Comparison of ENCODE assay signal across 3 cellular contexts in the genomic region with DNA sequence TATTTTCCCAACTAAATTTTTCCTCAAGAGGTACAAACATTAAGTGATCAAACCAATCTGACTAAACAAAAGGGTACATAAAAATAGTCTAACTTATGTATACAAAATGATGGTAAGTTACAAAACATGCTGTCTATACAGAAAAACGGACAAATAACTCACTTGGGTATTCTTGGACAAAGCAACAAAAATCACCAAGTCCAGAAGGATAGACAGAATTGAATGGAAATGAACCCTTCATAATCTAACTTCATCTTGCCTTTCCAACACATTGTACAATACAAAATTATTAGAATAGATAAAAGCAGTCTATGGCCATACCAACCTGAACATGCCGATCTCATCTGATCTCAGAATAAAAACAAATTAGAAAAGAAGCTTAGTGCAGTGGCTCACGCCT. TPM values are rescaled to one million over a fixed set of nuclear protein-coding genes. Genes with fewer than 3 reads are reported as not detected.
DNase-seq lines count a peak whose midpoint lies in the region; ATAC-seq, FAIRE-seq and TF ChIP-seq lines count a peak whose summit lies in the region.
"Not testable (repeated sequence)": the region's sequence is repeated elsewhere in the genome, so short reads cannot be mapped to it uniquely, and the experiment has no call there.

No MANE protein-coding gene starts in this region.

- not testable (repeated sequence) for H3K4me1 ChIP-seq in GM12878 (ENCODE audit: control insufficient read depth, insufficient read depth, low read length)

- H3K9me3 Mint-ChIP-seq in activated CD4-positive, alpha-beta T cell treated with anti-CD3 and anti-CD28 coated beads, Interleukin-2, amount 10 ng/mL, durations not matched to agents 24 days and 14 days = not testable (repeated sequence)

- TF ChIP-seq POLR2A in GM12878 (IDR thresholded peaks at IDR 0.05; ENCODE audit: low read depth, low read length) = not testable (repeated sequence)

- RAD21 ChIA-PET in GM12878 (lab: Charles Lee; ENCODE audit: unreplicated experiment) = not testable (repeated sequence)

- CTCF ChIA-PET in GM12878 (lab: Yijun Ruan, JAX) = not testable (repeated sequence)

- not testable (repeated sequence) for H2AFZ ChIP-seq in GM12878 (ENCODE audit: control insufficient read depth, low read depth, low read length)

- BruUV-seq in GM12878 (replicated peaks; lab: Mats Ljungman, UMichigan) = not testable (repeated sequence)

- in situ Hi-C loops in GM12878 (cut with MboI) = not testable (repeated sequence)

- 45% methylated on average over 3 of the region's 3 CpGs for WGBS in GM12878 (ENCODE audit: insufficient coverage, insufficient replicate concordance, low lambda C conversion rate, missing lambda C conversion rate)

- not testable (repeated sequence) for H3K27ac ChIP-seq in GM12878 (ENCODE audit: control insufficient read depth, insufficient read depth)

- intact Hi-C loops in activated CD4-positive, alpha-beta T cell treated with anti-CD3 and anti-CD28 coated beads, Interleukin-2, amount 10 ng/mL, durations not matched to agents 24 days and 14 days (cut with micrococcal nuclease); GM12878 (cut with micrococcal nuclease; ENCODE audit: unreplicated experiment): not testable (repeated sequence)

- not testable (repeated sequence) for H3K27me3 ChIP-seq in GM12878 (replicated peaks in 1 of 2; ENCODE audit: control insufficient read depth in 2 of 2, insufficient read depth in 2 of 2, low read length in 1 of 2)

- H4K20me1 ChIP-seq in GM12878 (ENCODE audit: control insufficient read depth, insufficient read depth) = not testable (repeated sequence)

- TF ChIP-seq CTCF in GM12878 (IDR thresholded peaks at IDR 0.05 in 2 of 3, conservative IDR thresholded peaks at IDR 0.05 in 1 of 3; ENCODE audit: control insufficient read depth in 2 of 3, extremely low read depth in 1 of 3, insufficient read depth in 1 of 3, low read depth in 3 of 3, low read length in 3 of 3) = not testable (repeated sequence)

- H3K36me3 ChIP-seq in GM12878 (ENCODE audit: control insufficient read depth in 2 of 2, insufficient read depth in 2 of 2, low read length in 1 of 2) = not testable (repeated sequence)

- not testable (repeated sequence) for H3K9me3 ChIP-seq in GM12878 (replicated peaks; ENCODE audit: control insufficient read depth, insufficient read depth, low read length)

- SMC1A ChIA-PET in GM12878 (lab: Charles Lee; ENCODE audit: uncharacterized antibody, unreplicated experiment) = not testable (repeated sequence)

- H3K79me2 ChIP-seq in GM12878 (ENCODE audit: control insufficient read depth, insufficient read depth, low read length) = not testable (repeated sequence)

- POLR2A ChIA-PET in GM12878 (lab: Charles Lee) = not testable (repeated sequence)

- H3K4me1 Mint-ChIP-seq in activated CD4-positive, alpha-beta T cell treated with anti-CD3 and anti-CD28 coated beads, Interleukin-2, amount 10 ng/mL, durations not matched to agents 24 days and 14 days = not testable (repeated sequence)

- H3K27me3 Mint-ChIP-seq in activated CD4-positive, alpha-beta T cell treated with anti-CD3 and anti-CD28 coated beads, Interleukin-2, amount 10 ng/mL, durations not matched to agents 24 days and 14 days = peaks cover 11% of the 10 kb centered on the region

- not testable (repeated sequence) for H3K4me3 ChIP-seq in GM12878

- TF ChIP-seq RAD21 in GM12878 (IDR thresholded peaks at IDR 0.05; ENCODE audit: insufficient read depth, low read depth, low read length) = not testable (repeated sequence)

- H3K9ac ChIP-seq in GM12878 (ENCODE audit: control insufficient read depth, insufficient read depth, low read length) = not testable (repeated sequence)

- FAIRE-seq in GM12878 (lab: Jason Lieb, UNC) = not testable (repeated sequence)
- FAIRE-seq in colon (lab: Jason Lieb, UNC) = peak; percentile 92

- H3K4me3 Mint-ChIP-seq in activated CD4-positive, alpha-beta T cell treated with anti-CD3 and anti-CD28 coated beads, Interleukin-2, amount 10 ng/mL, durations not matched to agents 24 days and 14 days = not testable (repeated sequence)

- not testable (repeated sequence) for H3K27ac Mint-ChIP-seq in activated CD4-positive, alpha-beta T cell treated with anti-CD3 and anti-CD28 coated beads, Interleukin-2, amount 10 ng/mL, durations not matched to agents 24 days and 14 days

- not testable (repeated sequence) for ATAC-seq in GM12878

- not testable (repeated sequence) for H3K4me2 ChIP-seq in GM12878 (ENCODE audit: control insufficient read depth, insufficient read depth)

- not testable (repeated sequence) for H3K36me3 Mint-ChIP-seq in activated CD4-positive, alpha-beta T cell treated with anti-CD3 and anti-CD28 coated beads, Interleukin-2, amount 10 ng/mL, durations not matched to agents 24 days and 14 days (ENCODE audit: low read depth)

- not testable (repeated sequence) for TF ChIP-seq EP300 in GM12878 (IDR thresholded peaks at IDR 0.05; ENCODE audit: borderline replicate concordance in 1 of 2, control insufficient read depth in 1 of 2, low read depth in 2 of 2, low read length in 2 of 2)

- peak; percentile 9 for DNase-seq in activated CD4-positive, alpha-beta T cell treated with anti-CD3 and anti-CD28 coated beads, Interleukin-2, amount 10 ng/mL, durations not matched to agents 24 days and 14 days
- not testable (repeated sequence) for DNase-seq in GM12878 (ENCODE audit: low read depth, low spot score)

TF ChIP-seq in GM12878, 131 proteins besides CTCF, POLR2A, EP300 and RAD21:
- 0 out of 2 replicates have a peak, but pooled peaks have one; percentile 47 for TF ChIP-seq NFXL1 (IDR thresholded peaks at IDR 0.05; ENCODE audit: borderline replicate concordance)
- 0 out of 4 replicates have a peak, but pooled peaks of 1 of the 2 experiments have one; percentile 74 for TF ChIP-seq ETV6 (conservative IDR thresholded peaks at IDR 0.05 in 1 of 2, IDR thresholded peaks at IDR 0.05 in 1 of 2; ENCODE audit: borderline replicate concordance in 1 of 2, low read depth in 1 of 2)

RNA-seq across cellular contexts. Expression of a gene that starts 37.9 kb away (rescaled TPM):
- total RNA-seq in activated CD4-positive, alpha-beta T cell treated with anti-CD3 and anti-CD28 coated beads, Interleukin-2, amount 10 ng/mL, durations not matched to agents 24 days and 14 days = 33.9 and 34.3 TPM in 2 replicates
- 11.8 and 13.5 TPM in 2 replicates for total RNA-seq in GM12878 (2013; cell fraction: nucleolus; rRNA removed)
- total RNA-seq in GM12878 (2014; rRNA removed) (8.9 and 9.0 TPM in 2 replicates), GM12878 (2014; rRNA removed; fragmentation: Illumina TruSeq; extraction: Trizol) (7.7 and 8.0 TPM in 2 replicates), GM12878 (2021) (7.6 and 9.3 TPM in 2 replicates)
- 5.7 TPM for polyA plus RNA-seq in GM12878 (2011; ENCODE audit: low read depth)
- polyA plus RNA-seq in GM12878 (2011; rRNA removed) (11.9 and 15.3 TPM in 2 replicates), GM12878 (2014; fragmentation: Illumina TruSeq; extraction: Trizol) (11.3 and 12.2 TPM in 2 replicates), GM12878 (2014; fragmentation: Nextera tagmentation; extraction: Ambion mirVana) (10 to 100 TPM; 13.6 to 16.9 TPM), GM12878 (2014; rRNA removed) (6.9 and 9.4 TPM in 2 replicates), GM12878 (2016; fragmentation: Nextera tagmentation; extraction: Ambion mirVana) (10 to 100 TPM; 17.0 to 20.2 TPM)
- polyA plus RNA-seq in GM12878 (2011; cell fraction: cytosol; rRNA removed) = 5.5 and 6.7 TPM in 2 replicates
- 16.4 and 17.5 TPM in 2 replicates for polyA plus RNA-seq in GM12878 (2011; cell fraction: nucleus; rRNA removed)
- polyA plus RNA-seq in GM12878 (2012) = 8.0 and 8.5 TPM in 2 replicates
- 7.2 and 9.6 TPM in 2 replicates for polyA minus RNA-seq in GM12878 (2011; rRNA and poly(A)+ RNA removed)
- polyA minus RNA-seq in GM12878 (2011; cell fraction: cytosol; rRNA and poly(A)+ RNA removed) = 2.8 and 3.6 TPM in 2 replicates
- 3.1 and 6.1 TPM in 2 replicates for polyA minus RNA-seq in GM12878 (2011; cell fraction: nucleus; rRNA and poly(A)+ RNA removed)
